ENCODE assay signal across 8 cellular contexts in genomic region chr18:78986018-78986481, GRCh38. TPM values are rescaled to one million over a fixed set of nuclear protein-coding genes. Genes with fewer than 3 reads are reported as not detected.
DNase-seq lines count a peak whose midpoint lies in the region; ATAC-seq and TF ChIP-seq lines count a peak whose summit lies in the region.

No MANE protein-coding gene starts in this region.

- no peak overlapping the region for H3K27ac Mint-ChIP-seq in stimulated activated effector memory CD8-positive, alpha-beta T cell treated with anti-CD3 and anti-CD28 coated beads, Interleukin-12 subunit alpha, Interleukin-12 subunit beta, amount 100 ng/mL, for 72 hours

- H3K9me3 ChIP-seq in psoas muscle (no peaks in the 10 kb centered on the region), aorta (ENCODE audit: control insufficient read depth, low read length) (no peaks in the 10 kb centered on the region)

- peaks cover 7% of the 10 kb centered on the region for H3K4me1 Mint-ChIP-seq in stimulated activated effector memory CD8-positive, alpha-beta T cell treated with anti-CD3 and anti-CD28 coated beads, Interleukin-12 subunit alpha, Interleukin-12 subunit beta, amount 100 ng/mL, for 72 hours

- WGBS in psoas muscle, 3 donors, result 9% methylated on average over 20 of the region's 20 CpGs
- 11 to 14% methylated on average over 20 of the region's 20 CpGs for WGBS in aorta, 2 donors

- no peaks in the 10 kb centered on the region for H3K9me3 Mint-ChIP-seq in stimulated activated effector memory CD8-positive, alpha-beta T cell treated with anti-CD3 and anti-CD28 coated beads, Interleukin-12 subunit alpha, Interleukin-12 subunit beta, amount 100 ng/mL, for 72 hours

- TF ChIP-seq CTCF in foreskin fibroblast (IDR thresholded peaks at IDR 0.05; ENCODE audit: low read depth, low read length), result peak; percentile 20
- no peak for TF ChIP-seq CTCF in psoas muscle (IDR thresholded peaks at IDR 0.05)
- TF ChIP-seq CTCF in omental fat pad (IDR thresholded peaks at IDR 0.05), result no peak

- intact Hi-C loops in psoas muscle (cut with DNase I), result loop anchor here in 1 of 2 donors (10.0 kb wide), 1 partner anchor 259 kb away; no protein-coding TSS in a partner anchor
- intact Hi-C loops in aorta (cut with DNase I), result no loop called here

- H3K4me3 ChIP-seq in foreskin fibroblast (ENCODE audit: low read depth in 1 of 2, low read length in 2 of 2) (no peak overlapping the region), psoas muscle (no peak overlapping the region), aorta (ENCODE audit: low read length in 2 of 2) (no peak overlapping the region)

- H3K36me3 ChIP-seq in psoas muscle (ENCODE audit: insufficient read depth in 1 of 2, low read depth in 1 of 2), result no peaks in the 10 kb centered on the region
- no peaks in the 10 kb centered on the region for H3K36me3 ChIP-seq in aorta (ENCODE audit: control insufficient read depth in 1 of 2, insufficient read depth in 2 of 2, low read length in 1 of 2)

- no peak overlapping the region for H3K4me3 Mint-ChIP-seq in stimulated activated effector memory CD8-positive, alpha-beta T cell treated with anti-CD3 and anti-CD28 coated beads, Interleukin-12 subunit alpha, Interleukin-12 subunit beta, amount 100 ng/mL, for 72 hours

- no peak overlapping the region for H3K27ac ChIP-seq in psoas muscle
- no peak overlapping the region for H3K27ac ChIP-seq in aorta (ENCODE audit: low read depth in 1 of 2, low read length in 2 of 2)

- H3K27me3 ChIP-seq in psoas muscle (ENCODE audit: insufficient read depth in 3 of 3, low read length in 2 of 3) (peaks cover 16 to 91% (median 17%) of the 10 kb centered on the region in 3 donors), aorta (ENCODE audit: control insufficient read depth in 1 of 2, insufficient read depth in 2 of 2, low read length in 1 of 2) (no peaks in the 10 kb centered on the region)

- DNase-seq in activated T-cell treated with anti-CD3 and anti-CD28 coated beads, Interleukin-2, amount 50 U/mL, for 48 hours, result peak; percentile 32 to 41
- no peak for DNase-seq in activated T-cell treated with anti-CD3 and anti-CD28 coated beads, Interleukin-2, amount 50 U/mL, for 1 hour
- peak; percentile 20 to 32 for DNase-seq in NOMO-1 (lab: John Stamatoyannopoulos, UW; ENCODE audit: unreplicated experiment in 2 of 2)
- peak in 1 of 2 donors; percentile 28 for DNase-seq in foreskin fibroblast
- peak in 1 of 2 donors; percentile 41 for DNase-seq in stimulated activated effector memory CD8-positive, alpha-beta T cell treated with anti-CD3 and anti-CD28 coated beads, Interleukin-12 subunit alpha, Interleukin-12 subunit beta, amount 100 ng/mL, for 72 hours (ENCODE audit: low spot score in 2 of 2)
- DNase-seq in psoas muscle, result no peak
- DNase-seq in aorta, result no peak
- DNase-seq in omental fat pad (ENCODE audit: low spot score), result no peak

- H3K36me3 Mint-ChIP-seq in stimulated activated effector memory CD8-positive, alpha-beta T cell treated with anti-CD3 and anti-CD28 coated beads, Interleukin-12 subunit alpha, Interleukin-12 subunit beta, amount 100 ng/mL, for 72 hours, result no peaks in the 10 kb centered on the region

- H3K4me1 ChIP-seq in psoas muscle, result no peaks in the 10 kb centered on the region
- H3K4me1 ChIP-seq in aorta (ENCODE audit: control insufficient read depth in 1 of 2, insufficient read depth in 2 of 2, low read length in 2 of 2), result no peaks in the 10 kb centered on the region

- ATAC-seq in stimulated activated effector memory CD8-positive, alpha-beta T cell treated with anti-CD3 and anti-CD28 coated beads, Interleukin-12 subunit alpha, Interleukin-12 subunit beta, amount 100 ng/mL, for 72 hours, result peak; percentile 28
- ATAC-seq in psoas muscle (no peak), aorta (ENCODE audit: low FRiP score) (no peak), omental fat pad (ENCODE audit: low FRiP score) (no peak)

RNA-seq across cellular contexts. Expression of gene SALL3, which starts 6.4 kb away (rescaled TPM):
- total RNA-seq in psoas muscle (under 1 TPM in 1 of 4 donors, not detected in 3; 0.32 TPM), aorta (under 1 TPM in 1 of 2 donors, not detected in 1; 0.06 TPM), omental fat pad (under 1 TPM in 1 of 4 donors, not detected in 3; 0.12 TPM)
- polyA plus RNA-seq in psoas muscle (under 1 TPM in 1 of 3 donors, not detected in 2; 0.01 TPM), aorta (not detected)

Comparison
In these comparisons a context has a peak if more than half of its experiments do, and no peak if none do; other contexts are left out.
1. DNase-seq: peak in activated T-cell treated with anti-CD3 and anti-CD28 coated beads, Interleukin-2, amount 50 U/mL, for 48 hours (2 of 2) and NOMO-1 (2 of 2); none in activated T-cell treated with anti-CD3 and anti-CD28 coated beads, Interleukin-2, amount 50 U/mL, for 1 hour (single experiment), psoas muscle (0 of 2), aorta (0 of 2) and omental fat pad (single experiment).